ENCODE assay signal across 9 cellular contexts in genomic region chr18:9105420-9105819, GRCh38. TPM values are rescaled to one million over a fixed set of nuclear protein-coding genes. Genes with fewer than 3 reads are reported as not detected.
DNase-seq lines count a peak whose midpoint lies in the region; ATAC-seq and TF ChIP-seq lines count a peak whose summit lies in the region.
"Had no signal": no experiment of that assay in that cellular context is flagged by ENCODE, and none has a peak within 500 bp of the region (broad histone marks: within the 10 kb centered on the region; RNA-seq: fewer than 3 reads in every experiment).

No MANE protein-coding gene starts in this region.

- 75% methylated on average over 3 of the region's 3 CpGs for WGBS in SK-N-SH (ENCODE audit: low lambda C conversion rate)
- 28 to 32% methylated on average over 3 of the region's 3 CpGs for WGBS in gastroesophageal sphincter (ENCODE audit: low coverage in 1 of 2), 2 donors

- TF ChIP-seq EP300 in SK-N-SH (IDR thresholded peaks at IDR 0.05; ENCODE audit: borderline replicate concordance in 1 of 2, low read depth in 1 of 2, low read length in 1 of 2) (no peak), gastroesophageal sphincter (IDR thresholded peaks at IDR 0.05) (no peak)

- H4K20me1 ChIP-seq in SK-N-SH (ENCODE audit: insufficient read depth), result peaks cover 68% of the 10 kb centered on the region

- POLR2A ChIA-PET in SK-N-SH (lab: Yijun Ruan, JAX), result no interaction called here

- DNase-seq in SK-N-SH (no peak), NCI-H2171 treated with DMSO at 0.1 percent for 48 hours (lab: John Stamatoyannopoulos, UW) (no peak), 8988T (no peak)
- DNase-seq: nucleus accumbens had no signal

- CTCF ChIA-PET in SK-N-SH (lab: Yijun Ruan, JAX), result interaction anchor here (1.3 to 1.6 kb wide), 2 partner anchors 29 to 95 kb away, joined by 3 read pairs; no protein-coding TSS in a partner anchor

- no peaks in the 10 kb centered on the region for H3K27me3 ChIP-seq in SK-N-SH (ENCODE audit: insufficient read depth)
- H3K27me3 ChIP-seq in gastroesophageal sphincter, result no peaks in the 10 kb centered on the region
- H3K27me3 ChIP-seq in skeletal muscle tissue (ENCODE audit: control insufficient read depth in 3 of 3, insufficient read depth in 3 of 3, low read length in 3 of 3), result no peaks in the 10 kb centered on the region

- H2AFZ ChIP-seq in SK-N-SH (ENCODE audit: low read depth), result no peak overlapping the region

- H3K4me3 ChIP-seq in SK-N-SH (ENCODE audit: low read depth in 2 of 2, low read length in 1 of 2) (no peak overlapping the region; a peak in 2 of 4 replicates), WI38 (ENCODE audit: low read depth, low read length) (peak overlapping the region; percentile 75), gastroesophageal sphincter (peak overlapping the region; percentile 78 to 83), skeletal muscle tissue (ENCODE audit: low read length in 3 of 3) (peak overlapping the region in 2 of 3 donors; percentile 37 to 98)

- peaks cover 31% of the 10 kb centered on the region for H3F3A ChIP-seq in SK-N-SH (replicated peaks; ENCODE audit: insufficient read depth)

- TF ChIP-seq CTCF in SK-N-SH (IDR thresholded peaks at IDR 0.05) (no peak), WI38 (IDR thresholded peaks at IDR 0.05; ENCODE audit: low read depth, low read length) (no peak), gastroesophageal sphincter (IDR thresholded peaks at IDR 0.05) (no peak)

- H3K27ac ChIP-seq in SK-N-SH (ENCODE audit: low read depth in 2 of 2, low read length in 1 of 2) (no peak overlapping the region), gastroesophageal sphincter (peak overlapping the region; percentile 56 to 93 (median 91)), skeletal muscle tissue (ENCODE audit: low read depth, low read length) (no peak overlapping the region)

- no peak for TF ChIP-seq POLR2A in gastroesophageal sphincter (IDR thresholded peaks at IDR 0.05)

- H3K36me3 ChIP-seq in SK-N-SH (replicated peaks in 1 of 2; ENCODE audit: control insufficient read depth in 1 of 2, insufficient read depth in 2 of 2, low read length in 1 of 2) (peaks cover 8 to 16% of the 10 kb centered on the region in 2 experiments), gastroesophageal sphincter (no peaks in the 10 kb centered on the region), skeletal muscle tissue (ENCODE audit: control insufficient read depth in 3 of 3, insufficient read depth in 3 of 3, low read length in 3 of 3) (no peaks in the 10 kb centered on the region)

- H3K79me2 ChIP-seq in SK-N-SH (ENCODE audit: insufficient read depth), result peaks cover 79% of the 10 kb centered on the region

- H3K9me2 ChIP-seq in SK-N-SH, result no peaks in the 10 kb centered on the region

- no peak overlapping the region; the same call in 1 of the 2 replicates for H3K9ac ChIP-seq in SK-N-SH
- peak overlapping the region in 2 of 3 donors; percentile 1 to 29 for H3K9ac ChIP-seq in skeletal muscle tissue (ENCODE audit: low read depth in 1 of 3, low read length in 3 of 3)

- H3K9me3 ChIP-seq in SK-N-SH, result no peaks in the 10 kb centered on the region
- H3K9me3 ChIP-seq in gastroesophageal sphincter, result no peaks in the 10 kb centered on the region
- H3K9me3 ChIP-seq in skeletal muscle tissue (ENCODE audit: control insufficient read depth in 3 of 3, low read length in 3 of 3), result no peaks in the 10 kb centered on the region

- peak overlapping the region; percentile 87 for H3K4me2 ChIP-seq in SK-N-SH

- no peak for ATAC-seq in SK-N-SH treated with all-trans-retinoic acid at 6 μM for 48 hours
- ATAC-seq in gastroesophageal sphincter, result no peak
- no peak for ATAC-seq in HG03097 (IDR thresholded peaks at IDR 0.05; ENCODE audit: low FRiP score, unreplicated experiment)

- no peak for TF ChIP-seq RAD21 in SK-N-SH (IDR thresholded peaks at IDR 0.05; ENCODE audit: low read length)

- H3K4me1 ChIP-seq in SK-N-SH (ENCODE audit: control insufficient read depth in 1 of 2, insufficient read depth in 2 of 2, low read depth in 1 of 2, low read length in 1 of 2) (peaks cover 20 to 27% of the 10 kb centered on the region in 2 experiments; a peak in 3 of 4 replicates), gastroesophageal sphincter (peaks cover 36 to 79% (median 42%) of the 10 kb centered on the region in 3 donors), skeletal muscle tissue (ENCODE audit: control insufficient read depth in 3 of 3, insufficient read depth in 3 of 3, low read length in 3 of 3) (peaks cover 42 to 69% (median 43%) of the 10 kb centered on the region in 3 donors)

TF ChIP-seq in SK-N-SH, 30 proteins besides CTCF, POLR2A, EP300 and RAD21:
- no peak for TF ChIP-seq REST (IDR thresholded peaks at IDR 0.05; ENCODE audit: low read depth, low read length)

TF ChIP-seq in SK-N-SH treated with all-trans-retinoic acid at 6 μM for 48 hours, 23 proteins besides CTCF, POLR2A, EP300 and RAD21:
- no peak for TF ChIP-seq PATZ1 (CRISPR knock-in tag; IDR thresholded peaks at IDR 0.05; ENCODE audit: borderline replicate concordance)
- TF ChIP-seq ARNTL (CRISPR knock-in tag; IDR thresholded peaks at IDR 0.05; ENCODE audit: borderline replicate concordance, low read depth), result no peak
- TF ChIP-seq ZFP3 (CRISPR knock-in tag; IDR thresholded peaks at IDR 0.05), result no peak
- no peak for TF ChIP-seq BACH2 (CRISPR knock-in tag; IDR thresholded peaks at IDR 0.05; ENCODE audit: borderline replicate concordance)
- TF ChIP-seq CSDC2 (CRISPR knock-in tag; IDR thresholded peaks at IDR 0.05), result no peak
- TF ChIP-seq TSHZ2 (CRISPR knock-in tag; IDR thresholded peaks at IDR 0.05), result no peak
- no peak for TF ChIP-seq RARB (CRISPR knock-in tag; IDR thresholded peaks at IDR 0.05)
- TF ChIP-seq GLIS3 (CRISPR knock-in tag; IDR thresholded peaks at IDR 0.05), result no peak
- TF ChIP-seq CREB5 (CRISPR knock-in tag; IDR thresholded peaks at IDR 0.05; ENCODE audit: low read depth), result no peak
- TF ChIP-seq ESRRG (CRISPR knock-in tag; IDR thresholded peaks at IDR 0.05), result no peak
- TF ChIP-seq ZC3H10 (CRISPR knock-in tag; IDR thresholded peaks at IDR 0.05), result no peak
- TF ChIP-seq ZNF70 (CRISPR knock-in tag; IDR thresholded peaks at IDR 0.05), result no peak
- no peak for TF ChIP-seq OSR1 (CRISPR knock-in tag; IDR thresholded peaks at IDR 0.05)
- TF ChIP-seq ISL1 (CRISPR knock-in tag; IDR thresholded peaks at IDR 0.05), result no peak
TF ChIP-seq in SK-N-SH treated with all-trans-retinoic acid at 6 μM for 48 hours: peak in this region for 0.

RNA-seq across cellular contexts. Expression of gene NDUFV2, which starts 2.9 kb away (rescaled TPM):
- polyA plus RNA-seq in SK-N-SH (2012; rRNA removed), result 99.1 and 101 TPM in 2 replicates
- 121 and 162 TPM in 2 replicates for polyA plus RNA-seq in SK-N-SH (2012; cell fraction: cytosol; rRNA removed)
- 27.9 and 46.5 TPM in 2 replicates for polyA plus RNA-seq in SK-N-SH (2012; cell fraction: nucleus; rRNA removed)
- total RNA-seq in gastroesophageal sphincter (100 to 1,000 TPM; 136 to 230 (median 176) TPM), skeletal muscle tissue (124 TPM)

RNA-seq across cellular contexts. Expression of gene ANKRD12, which starts 31.2 kb away (rescaled TPM):
- polyA plus RNA-seq in SK-N-SH (2012; rRNA removed), result 1.1 and 1.3 TPM in 2 replicates
- polyA plus RNA-seq in SK-N-SH (2012; cell fraction: cytosol; rRNA removed), result 1.4 and 1.6 TPM in 2 replicates
- polyA plus RNA-seq in SK-N-SH (2012; cell fraction: nucleus; rRNA removed), result 2.6 and 2.7 TPM in 2 replicates
- total RNA-seq in gastroesophageal sphincter, result 100 to 1,000 TPM in 3 of 4 donors, 10 to 100 TPM in 1; 84.7 to 137 (median 122) TPM
- total RNA-seq in skeletal muscle tissue, result 26.1 TPM

Comparison
In these comparisons a context has a peak if more than half of its experiments do, and no peak if none do; other contexts are left out.
1. H3K27ac ChIP-seq: peak in gastroesophageal sphincter (4 of 4); none in SK-N-SH (0 of 2) and skeletal muscle tissue (single experiment).
2. H3K4me3 ChIP-seq: peak in WI38 (single experiment), gastroesophageal sphincter (2 of 2) and skeletal muscle tissue (2 of 3); none in SK-N-SH (0 of 2).